1 cellular context compared by ENCODE assay signal in the genomic region with DNA sequence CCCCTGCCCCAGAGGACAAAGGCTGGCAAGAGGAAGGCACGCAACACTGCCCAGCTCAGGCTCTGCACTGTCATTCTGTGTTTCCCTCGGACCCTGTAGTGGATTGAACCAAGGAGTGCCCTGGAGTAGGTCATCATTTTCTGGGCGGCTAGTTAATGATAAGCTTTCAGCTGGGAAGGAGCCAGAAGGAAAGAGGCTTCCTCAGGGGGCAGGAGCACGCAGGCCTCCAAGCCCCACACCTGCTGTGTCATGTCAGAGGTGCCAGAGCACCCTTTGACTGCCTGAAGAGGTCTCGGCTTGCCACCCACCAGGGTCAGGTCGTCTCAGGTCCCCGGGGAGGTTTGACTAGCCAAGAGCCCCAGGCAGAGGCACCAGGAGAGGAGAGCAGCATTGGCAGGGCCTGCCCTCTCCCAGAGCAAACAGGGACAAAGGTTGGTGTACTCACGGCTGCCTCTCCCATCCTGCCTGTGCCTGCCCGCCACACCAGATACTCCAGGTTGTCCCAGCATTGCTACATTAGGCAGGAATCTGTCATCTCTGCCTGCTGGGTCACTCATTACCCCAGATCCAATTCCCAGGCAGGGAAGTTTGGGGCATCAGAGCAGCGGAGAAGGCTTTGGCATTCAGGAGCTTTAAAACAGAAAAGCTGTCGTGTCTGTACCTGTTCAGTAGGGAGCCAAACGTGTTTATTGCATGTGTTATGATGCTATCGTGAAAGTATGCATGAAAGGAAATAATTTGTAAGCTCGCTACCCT.
TF ChIP-seq lines count a peak whose summit lies in the region.

No MANE protein-coding gene starts in this region.

TF ChIP-seq in HepG2, 621 proteins besides CTCF, POLR2A, EP300 and RAD21 (continued from another document and continues in another):
- TF ChIP-seq, protein P1, sequence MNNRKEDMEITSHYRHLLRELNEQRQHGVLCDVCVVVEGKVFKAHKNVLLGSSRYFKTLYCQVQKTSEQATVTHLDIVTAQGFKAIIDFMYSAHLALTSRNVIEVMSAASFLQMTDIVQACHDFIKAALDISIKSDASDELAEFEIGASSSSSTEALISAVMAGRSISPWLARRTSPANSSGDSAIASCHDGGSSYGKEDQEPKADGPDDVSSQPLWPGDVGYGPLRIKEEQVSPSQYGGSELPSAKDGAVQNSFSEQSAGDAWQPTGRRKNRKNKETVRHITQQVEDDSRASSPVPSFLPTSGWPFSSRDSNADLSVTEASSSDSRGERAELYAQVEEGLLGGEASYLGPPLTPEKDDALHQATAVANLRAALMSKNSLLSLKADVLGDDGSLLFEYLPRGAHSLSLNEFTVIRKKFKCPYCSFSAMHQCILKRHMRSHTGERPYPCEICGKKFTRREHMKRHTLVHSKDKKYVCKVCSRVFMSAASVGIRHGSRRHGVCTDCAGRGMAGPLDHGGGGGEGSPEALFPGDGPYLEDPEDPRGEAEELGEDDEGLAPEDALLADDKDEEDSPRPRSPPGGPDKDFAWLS (CRISPR knock-in tag; IDR thresholded peaks at IDR 0.05; ENCODE audit: borderline replicate concordance): no peak
- TF ChIP-seq PHF5A (CRISPR knock-in tag; IDR thresholded peaks at IDR 0.05; ENCODE audit: low read depth, unreplicated experiment) (no peak), NCOA1 (CRISPR knock-in tag; IDR thresholded peaks at IDR 0.05) (peak; percentile 78; the same call in 1 of the 2 replicates), MEIS2 (CRISPR knock-in tag; IDR thresholded peaks at IDR 0.05) (peak; percentile 82; the same call in 1 of the 2 replicates), KAT2B (IDR thresholded peaks at IDR 0.05; ENCODE audit: borderline replicate concordance, low read depth, low read length) (no peak), TARDBP (CRISPR knock-in tag; IDR thresholded peaks at IDR 0.05) (no peak; the same call in 1 of the 2 replicates), ZNF670 (CRISPR knock-in tag; IDR thresholded peaks at IDR 0.05; ENCODE audit: borderline replicate concordance) (no peak), DR1 (CRISPR knock-in tag; IDR thresholded peaks at IDR 0.05) (no peak; the same call in 1 of the 2 replicates), ZSCAN22 (CRISPR knock-in tag; IDR thresholded peaks at IDR 0.05) (no peak), PHF8 (CRISPR knock-in tag; IDR thresholded peaks at IDR 0.05) (peak; percentile 75), MEF2D (CRISPR knock-in tag; IDR thresholded peaks at IDR 0.05) (peak; percentile 73; the same call in 1 of the 2 replicates), ZNF256 (CRISPR knock-in tag; conservative IDR thresholded peaks at IDR 0.05) (no peak), ZNF839 (CRISPR knock-in tag; IDR thresholded peaks at IDR 0.05; ENCODE audit: borderline replicate concordance) (peak; percentile 66; the same call in 1 of the 2 replicates), KMT2A (CRISPR knock-in tag; IDR thresholded peaks at IDR 0.05) (peak; percentile 66), PAF1 (CRISPR knock-in tag; IDR thresholded peaks at IDR 0.05) (no peak), SALL2 (CRISPR knock-in tag; IDR thresholded peaks at IDR 0.05) (peak; percentile 53; the same call in 1 of the 2 replicates), FOXA3 (CRISPR knock-in tag; IDR thresholded peaks at IDR 0.05) (peak; percentile 78), ZFP36 (IDR thresholded peaks at IDR 0.05; ENCODE audit: borderline replicate concordance, low read depth, low read length, partially characterized antibody) (no peak), SMARCE1 (IDR thresholded peaks at IDR 0.05; ENCODE audit: borderline replicate concordance) (no peak), GATAD2A (CRISPR knock-in tag; IDR thresholded peaks at IDR 0.05) (peak; percentile 76), ZNF552 (CRISPR knock-in tag; IDR thresholded peaks at IDR 0.05; ENCODE audit: borderline replicate concordance) (no peak), JARID2 (CRISPR knock-in tag; IDR thresholded peaks at IDR 0.05; ENCODE audit: insufficient replicate concordance) (no peak), SP140L (CRISPR knock-in tag; IDR thresholded peaks at IDR 0.05; ENCODE audit: borderline replicate concordance) (no peak), ZNF616 (CRISPR knock-in tag; IDR thresholded peaks at IDR 0.05; ENCODE audit: low read depth) (0 out of 2 replicates have a peak, but pooled peaks have one; percentile 31), GZF1 (CRISPR knock-in tag; IDR thresholded peaks at IDR 0.05) (peak; percentile 70; the same call in 1 of the 2 replicates), THYN1 (CRISPR knock-in tag; IDR thresholded peaks at IDR 0.05; ENCODE audit: borderline replicate concordance, low read depth) (no peak), TMF1 (CRISPR knock-in tag; IDR thresholded peaks at IDR 0.05; ENCODE audit: low read depth) (no peak), RFXAP (CRISPR knock-in tag; IDR thresholded peaks at IDR 0.05; ENCODE audit: borderline replicate concordance) (0 out of 2 replicates have a peak, but pooled peaks have one; percentile 34), ZNF782 (CRISPR knock-in tag; IDR thresholded peaks at IDR 0.05; ENCODE audit: borderline replicate concordance) (no peak; the same call in 1 of the 2 replicates), ZNF274 (CRISPR knock-in tag; IDR thresholded peaks at IDR 0.05) (no peak), ZNF530 (CRISPR knock-in tag; IDR thresholded peaks at IDR 0.05; ENCODE audit: low read depth) (no peak), ZNF660 (CRISPR knock-in tag; IDR thresholded peaks at IDR 0.05; ENCODE audit: borderline replicate concordance, low read depth) (no peak), BORCS8-MEF2B (CRISPR knock-in tag; IDR thresholded peaks at IDR 0.05) (0 out of 2 replicates have a peak, but pooled peaks have one; percentile 16), NCOA2 (CRISPR knock-in tag; IDR thresholded peaks at IDR 0.05) (peak; percentile 69; the same call in 1 of the 2 replicates), ZNF207 (IDR thresholded peaks at IDR 0.05; ENCODE audit: borderline replicate concordance) (no peak)
- TF ChIP-seq, protein P2, sequence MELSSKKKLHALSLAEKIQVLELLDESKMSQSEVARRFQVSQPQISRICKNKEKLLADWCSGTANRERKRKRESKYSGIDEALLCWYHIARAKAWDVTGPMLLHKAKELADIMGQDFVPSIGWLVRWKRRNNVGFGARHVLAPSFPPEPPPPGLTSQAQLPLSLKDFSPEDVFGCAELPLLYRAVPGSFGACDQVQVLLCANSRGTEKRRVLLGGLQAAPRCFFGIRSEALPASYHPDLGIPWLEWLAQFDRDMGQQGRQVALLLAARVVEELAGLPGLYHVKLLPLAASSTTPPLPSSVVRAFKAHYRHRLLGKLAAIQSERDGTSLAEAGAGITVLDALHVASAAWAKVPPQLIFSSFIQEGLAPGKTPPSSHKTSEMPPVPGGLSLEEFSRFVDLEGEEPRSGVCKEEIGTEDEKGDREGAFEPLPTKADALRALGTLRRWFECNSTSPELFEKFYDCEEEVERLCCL (CRISPR knock-in tag; IDR thresholded peaks at IDR 0.05; ENCODE audit: borderline replicate concordance): no peak
- TF ChIP-seq, protein P3, sequence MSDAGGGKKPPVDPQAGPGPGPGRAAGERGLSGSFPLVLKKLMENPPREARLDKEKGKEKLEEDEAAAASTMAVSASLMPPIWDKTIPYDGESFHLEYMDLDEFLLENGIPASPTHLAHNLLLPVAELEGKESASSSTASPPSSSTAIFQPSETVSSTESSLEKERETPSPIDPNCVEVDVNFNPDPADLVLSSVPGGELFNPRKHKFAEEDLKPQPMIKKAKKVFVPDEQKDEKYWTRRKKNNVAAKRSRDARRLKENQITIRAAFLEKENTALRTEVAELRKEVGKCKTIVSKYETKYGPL (CRISPR knock-in tag; IDR thresholded peaks at IDR 0.05): no peak
- TF ChIP-seq, protein P4, sequence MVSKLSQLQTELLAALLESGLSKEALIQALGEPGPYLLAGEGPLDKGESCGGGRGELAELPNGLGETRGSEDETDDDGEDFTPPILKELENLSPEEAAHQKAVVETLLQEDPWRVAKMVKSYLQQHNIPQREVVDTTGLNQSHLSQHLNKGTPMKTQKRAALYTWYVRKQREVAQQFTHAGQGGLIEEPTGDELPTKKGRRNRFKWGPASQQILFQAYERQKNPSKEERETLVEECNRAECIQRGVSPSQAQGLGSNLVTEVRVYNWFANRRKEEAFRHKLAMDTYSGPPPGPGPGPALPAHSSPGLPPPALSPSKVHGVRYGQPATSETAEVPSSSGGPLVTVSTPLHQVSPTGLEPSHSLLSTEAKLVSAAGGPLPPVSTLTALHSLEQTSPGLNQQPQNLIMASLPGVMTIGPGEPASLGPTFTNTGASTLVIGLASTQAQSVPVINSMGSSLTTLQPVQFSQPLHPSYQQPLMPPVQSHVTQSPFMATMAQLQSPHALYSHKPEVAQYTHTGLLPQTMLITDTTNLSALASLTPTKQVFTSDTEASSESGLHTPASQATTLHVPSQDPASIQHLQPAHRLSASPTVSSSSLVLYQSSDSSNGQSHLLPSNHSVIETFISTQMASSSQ (IDR thresholded peaks at IDR 0.05; ENCODE audit: low read depth): peak; percentile 75; the same call in 1 of the 2 replicates
- TF ChIP-seq, protein P4 (CRISPR knock-in tag; IDR thresholded peaks at IDR 0.05; ENCODE audit: borderline replicate concordance): peak; percentile 93
- TF ChIP-seq, protein P5, sequence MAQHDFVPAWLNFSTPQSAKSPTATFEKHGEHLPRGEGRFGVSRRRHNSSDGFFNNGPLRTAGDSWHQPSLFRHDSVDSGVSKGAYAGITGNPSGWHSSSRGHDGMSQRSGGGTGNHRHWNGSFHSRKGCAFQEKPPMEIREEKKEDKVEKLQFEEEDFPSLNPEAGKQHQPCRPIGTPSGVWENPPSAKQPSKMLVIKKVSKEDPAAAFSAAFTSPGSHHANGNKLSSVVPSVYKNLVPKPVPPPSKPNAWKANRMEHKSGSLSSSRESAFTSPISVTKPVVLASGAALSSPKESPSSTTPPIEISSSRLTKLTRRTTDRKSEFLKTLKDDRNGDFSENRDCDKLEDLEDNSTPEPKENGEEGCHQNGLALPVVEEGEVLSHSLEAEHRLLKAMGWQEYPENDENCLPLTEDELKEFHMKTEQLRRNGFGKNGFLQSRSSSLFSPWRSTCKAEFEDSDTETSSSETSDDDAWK (CRISPR knock-in tag; IDR thresholded peaks at IDR 0.05): no peak
- TF ChIP-seq, protein P6, sequence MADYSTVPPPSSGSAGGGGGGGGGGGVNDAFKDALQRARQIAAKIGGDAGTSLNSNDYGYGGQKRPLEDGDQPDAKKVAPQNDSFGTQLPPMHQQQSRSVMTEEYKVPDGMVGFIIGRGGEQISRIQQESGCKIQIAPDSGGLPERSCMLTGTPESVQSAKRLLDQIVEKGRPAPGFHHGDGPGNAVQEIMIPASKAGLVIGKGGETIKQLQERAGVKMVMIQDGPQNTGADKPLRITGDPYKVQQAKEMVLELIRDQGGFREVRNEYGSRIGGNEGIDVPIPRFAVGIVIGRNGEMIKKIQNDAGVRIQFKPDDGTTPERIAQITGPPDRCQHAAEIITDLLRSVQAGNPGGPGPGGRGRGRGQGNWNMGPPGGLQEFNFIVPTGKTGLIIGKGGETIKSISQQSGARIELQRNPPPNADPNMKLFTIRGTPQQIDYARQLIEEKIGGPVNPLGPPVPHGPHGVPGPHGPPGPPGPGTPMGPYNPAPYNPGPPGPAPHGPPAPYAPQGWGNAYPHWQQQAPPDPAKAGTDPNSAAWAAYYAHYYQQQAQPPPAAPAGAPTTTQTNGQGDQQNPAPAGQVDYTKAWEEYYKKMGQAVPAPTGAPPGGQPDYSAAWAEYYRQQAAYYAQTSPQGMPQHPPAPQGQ (CRISPR knock-in tag; IDR thresholded peaks at IDR 0.05; ENCODE audit: borderline replicate concordance): no peak
- TF ChIP-seq, protein P7, sequence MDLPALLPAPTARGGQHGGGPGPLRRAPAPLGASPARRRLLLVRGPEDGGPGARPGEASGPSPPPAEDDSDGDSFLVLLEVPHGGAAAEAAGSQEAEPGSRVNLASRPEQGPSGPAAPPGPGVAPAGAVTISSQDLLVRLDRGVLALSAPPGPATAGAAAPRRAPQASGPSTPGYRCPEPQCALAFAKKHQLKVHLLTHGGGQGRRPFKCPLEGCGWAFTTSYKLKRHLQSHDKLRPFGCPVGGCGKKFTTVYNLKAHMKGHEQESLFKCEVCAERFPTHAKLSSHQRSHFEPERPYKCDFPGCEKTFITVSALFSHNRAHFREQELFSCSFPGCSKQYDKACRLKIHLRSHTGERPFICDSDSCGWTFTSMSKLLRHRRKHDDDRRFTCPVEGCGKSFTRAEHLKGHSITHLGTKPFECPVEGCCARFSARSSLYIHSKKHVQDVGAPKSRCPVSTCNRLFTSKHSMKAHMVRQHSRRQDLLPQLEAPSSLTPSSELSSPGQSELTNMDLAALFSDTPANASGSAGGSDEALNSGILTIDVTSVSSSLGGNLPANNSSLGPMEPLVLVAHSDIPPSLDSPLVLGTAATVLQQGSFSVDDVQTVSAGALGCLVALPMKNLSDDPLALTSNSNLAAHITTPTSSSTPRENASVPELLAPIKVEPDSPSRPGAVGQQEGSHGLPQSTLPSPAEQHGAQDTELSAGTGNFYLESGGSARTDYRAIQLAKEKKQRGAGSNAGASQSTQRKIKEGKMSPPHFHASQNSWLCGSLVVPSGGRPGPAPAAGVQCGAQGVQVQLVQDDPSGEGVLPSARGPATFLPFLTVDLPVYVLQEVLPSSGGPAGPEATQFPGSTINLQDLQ (CRISPR knock-in tag; IDR thresholded peaks at IDR 0.05): no peak
- TF ChIP-seq, protein P8, sequence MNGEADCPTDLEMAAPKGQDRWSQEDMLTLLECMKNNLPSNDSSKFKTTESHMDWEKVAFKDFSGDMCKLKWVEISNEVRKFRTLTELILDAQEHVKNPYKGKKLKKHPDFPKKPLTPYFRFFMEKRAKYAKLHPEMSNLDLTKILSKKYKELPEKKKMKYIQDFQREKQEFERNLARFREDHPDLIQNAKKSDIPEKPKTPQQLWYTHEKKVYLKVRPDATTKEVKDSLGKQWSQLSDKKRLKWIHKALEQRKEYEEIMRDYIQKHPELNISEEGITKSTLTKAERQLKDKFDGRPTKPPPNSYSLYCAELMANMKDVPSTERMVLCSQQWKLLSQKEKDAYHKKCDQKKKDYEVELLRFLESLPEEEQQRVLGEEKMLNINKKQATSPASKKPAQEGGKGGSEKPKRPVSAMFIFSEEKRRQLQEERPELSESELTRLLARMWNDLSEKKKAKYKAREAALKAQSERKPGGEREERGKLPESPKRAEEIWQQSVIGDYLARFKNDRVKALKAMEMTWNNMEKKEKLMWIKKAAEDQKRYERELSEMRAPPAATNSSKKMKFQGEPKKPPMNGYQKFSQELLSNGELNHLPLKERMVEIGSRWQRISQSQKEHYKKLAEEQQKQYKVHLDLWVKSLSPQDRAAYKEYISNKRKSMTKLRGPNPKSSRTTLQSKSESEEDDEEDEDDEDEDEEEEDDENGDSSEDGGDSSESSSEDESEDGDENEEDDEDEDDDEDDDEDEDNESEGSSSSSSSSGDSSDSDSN (CRISPR knock-in tag; IDR thresholded peaks at IDR 0.05): peak; percentile 97
